17 cellular contexts compared by ENCODE assay signal in the genomic region with DNA sequence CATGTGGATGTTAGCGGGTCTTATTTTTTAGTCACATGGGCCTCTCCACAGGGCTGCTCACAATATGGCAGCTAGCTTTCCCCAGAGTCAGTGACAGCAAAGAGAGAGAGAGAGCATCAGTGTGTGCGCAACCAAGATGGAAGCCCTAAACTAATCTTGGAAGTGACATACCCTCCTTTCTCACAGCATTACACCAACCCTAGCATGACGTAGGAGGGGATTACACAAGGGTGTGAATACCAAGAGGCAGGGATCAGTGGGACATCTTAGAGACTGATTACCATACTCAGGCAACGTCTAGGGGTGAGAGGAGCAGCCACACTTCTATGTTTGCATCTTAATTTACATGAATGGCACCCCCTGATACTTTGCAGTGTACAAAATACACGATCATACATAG. TPM values are rescaled to one million over a fixed set of nuclear protein-coding genes. Genes with fewer than 3 reads are reported as not detected.
DNase-seq lines count a peak whose midpoint lies in the region; ATAC-seq and TF ChIP-seq lines count a peak whose summit lies in the region.
"Had no signal": no experiment of that assay in that cellular context is flagged by ENCODE, and none has a peak within 500 bp of the region (broad histone marks: within the 10 kb centered on the region; RNA-seq: fewer than 3 reads in every experiment).

No MANE protein-coding gene starts in this region.

- CTCF ChIA-PET in activated CD8-positive, alpha-beta T cell treated with anti-CD3 and anti-CD28 coated beads for 36 hours (lab: Charles Lee): no interaction called here

- peaks cover 20% of the 10 kb centered on the region for H3K4me1 Mint-ChIP-seq in endodermal cell
- H3K4me1 Mint-ChIP-seq in activated CD8-positive, alpha-beta T cell treated with anti-CD3 and anti-CD28 coated beads for 36 hours (ENCODE audit: low read depth): peaks cover 10% of the 10 kb centered on the region

- H2AK5ac ChIP-seq in neuronal stem cell (ENCODE audit: low read depth, low read length): no peak overlapping the region

- no peak overlapping the region for H2BK5ac ChIP-seq in neuronal stem cell (ENCODE audit: low read length)

- H2BK15ac ChIP-seq in neuronal stem cell (ENCODE audit: low read length): no peak overlapping the region

- no peak overlapping the region for H3K27ac ChIP-seq in endodermal cell (ENCODE audit: low read depth, low read length)
- no peak overlapping the region for H3K27ac ChIP-seq in neuronal stem cell (replicated peaks; ENCODE audit: low read length)
- H3K27ac ChIP-seq: BLaER1, HL-60 had no signal

- H2BK12ac ChIP-seq in neuronal stem cell (ENCODE audit: low read length): no peak overlapping the region

- no peaks in the 10 kb centered on the region for H3K79me1 ChIP-seq in neuronal stem cell (ENCODE audit: low read depth, low read length)

- intact Hi-C loops in activated CD8-positive, alpha-beta T cell treated with anti-CD3 and anti-CD28 coated beads for 36 hours (cut with micrococcal nuclease): no loop called here

- peaks cover 63% of the 10 kb centered on the region for H3K27me3 Mint-ChIP-seq in endodermal cell (ENCODE audit: insufficient read depth)
- peaks cover 18% of the 10 kb centered on the region for H3K27me3 Mint-ChIP-seq in activated CD8-positive, alpha-beta T cell treated with anti-CD3 and anti-CD28 coated beads for 36 hours

- H3K14ac ChIP-seq in neuronal stem cell (ENCODE audit: low read length): no peak overlapping the region

- H3K4me1 ChIP-seq in endodermal cell (ENCODE audit: control insufficient read depth, insufficient read depth, low read length): peaks cover 12% of the 10 kb centered on the region
- H3K4me1 ChIP-seq in neuronal stem cell (ENCODE audit: control insufficient read depth in 2 of 2, insufficient read depth in 1 of 2, low read depth in 1 of 2, low read length in 2 of 2): peaks cover 3% of the 10 kb centered on the region in 2 donors

- no peaks in the 10 kb centered on the region for H3K9me3 Mint-ChIP-seq in endodermal cell
- no peaks in the 10 kb centered on the region for H3K9me3 Mint-ChIP-seq in activated CD8-positive, alpha-beta T cell treated with anti-CD3 and anti-CD28 coated beads for 36 hours
- H3K9me3 Mint-ChIP-seq: CD8-positive, alpha-beta T cell; GM23338 had no signal

- no peak overlapping the region for H2BK120ac ChIP-seq in neuronal stem cell (ENCODE audit: low read depth, low read length)

- no peak overlapping the region for H4K91ac ChIP-seq in neuronal stem cell (ENCODE audit: low read depth, low read length, poor library complexity)

- H3K4ac ChIP-seq in neuronal stem cell (ENCODE audit: low read length): no peak overlapping the region

- H3K36me3 Mint-ChIP-seq in endodermal cell (ENCODE audit: low read depth): no peaks in the 10 kb centered on the region
- no peaks in the 10 kb centered on the region for H3K36me3 Mint-ChIP-seq in activated CD8-positive, alpha-beta T cell treated with anti-CD3 and anti-CD28 coated beads for 36 hours (ENCODE audit: low read depth)
- H3K36me3 Mint-ChIP-seq: CD14-positive monocyte had no signal

- ATAC-seq in activated CD8-positive, alpha-beta T cell treated with anti-CD3 and anti-CD28 coated beads for 36 hours: no peak
- ATAC-seq: CD8-positive, alpha-beta T cell; GM23338 had no signal

- H2AFZ ChIP-seq in neuronal stem cell (ENCODE audit: low read length): peak overlapping the region; percentile 33
- H2AFZ ChIP-seq: GM23338 had no signal

- H3K27ac Mint-ChIP-seq in endodermal cell: no peak overlapping the region
- no peak overlapping the region for H3K27ac Mint-ChIP-seq in activated CD8-positive, alpha-beta T cell treated with anti-CD3 and anti-CD28 coated beads for 36 hours
- H3K27ac Mint-ChIP-seq: CD14-positive monocyte; CD8-positive, alpha-beta T cell; GM23338 had no signal

- DNase-seq in NCI-H82 (lab: John Stamatoyannopoulos, UW) (peak; percentile 53), NCI-H82 treated with DMSO at 0.1 percent for 48 hours (lab: John Stamatoyannopoulos, UW; ENCODE audit: unreplicated experiment) (no peak), endodermal cell (peak; percentile 60), neuronal stem cell (ENCODE audit: low spot score) (no peak), NCI-H1436 treated with DMSO at 0.1 percent for 48 hours (lab: John Stamatoyannopoulos, UW) (no peak), erythroblast (lab: John Stamatoyannopoulos, UW) (no peak)
- no peak for DNase-seq in activated CD8-positive, alpha-beta T cell treated with anti-CD3 and anti-CD28 coated beads for 36 hours
- DNase-seq: 8988T; Calu3; CD8-positive, alpha-beta T cell; DMS79 treated with DMSO at 0.1 percent for 48 hours; GF-D8; HCEC 1CT had no signal

- POLR2A ChIA-PET in activated CD8-positive, alpha-beta T cell treated with anti-CD3 and anti-CD28 coated beads for 36 hours (lab: Charles Lee): no interaction called here

- H3K9me3 ChIP-seq in endodermal cell (ENCODE audit: control insufficient read depth, low read length): no peaks in the 10 kb centered on the region
- H3K9me3 ChIP-seq in neuronal stem cell (replicated peaks in 1 of 2; ENCODE audit: control insufficient read depth in 2 of 2, insufficient read depth in 1 of 2, low read depth in 1 of 2, low read length in 2 of 2): no peaks in the 10 kb centered on the region
- H3K9me3 ChIP-seq: BLaER1 had no signal

- TF ChIP-seq CTCF in endodermal cell (conservative IDR thresholded peaks at IDR 0.05): no peak
- TF ChIP-seq CTCF in activated CD8-positive, alpha-beta T cell treated with anti-CD3 and anti-CD28 coated beads for 36 hours (IDR thresholded peaks at IDR 0.05): no peak

- no peak overlapping the region for H3K4me2 ChIP-seq in neuronal stem cell (ENCODE audit: insufficient read depth, low read length, poor library complexity, severe bottlenecking)
- H3K4me2 ChIP-seq: BLaER1, GM23338 had no signal

- no peak overlapping the region for H3K18ac ChIP-seq in neuronal stem cell (ENCODE audit: low read length)

- no peak overlapping the region for H4K8ac ChIP-seq in neuronal stem cell (ENCODE audit: low read depth, low read length)

- H3K9ac ChIP-seq in endodermal cell (ENCODE audit: extremely low read depth, low read length, poor library complexity, severe bottlenecking): no peak overlapping the region
- no peak overlapping the region for H3K9ac ChIP-seq in neuronal stem cell (ENCODE audit: low read depth, low read length, poor library complexity)
- H3K9ac ChIP-seq: BLaER1 had no signal

- H3K23ac ChIP-seq in neuronal stem cell (ENCODE audit: low read depth, low read length, poor library complexity): no peak overlapping the region

- no peak overlapping the region for H3K4me3 Mint-ChIP-seq in endodermal cell
- no peak overlapping the region for H3K4me3 Mint-ChIP-seq in activated CD8-positive, alpha-beta T cell treated with anti-CD3 and anti-CD28 coated beads for 36 hours
- H3K4me3 Mint-ChIP-seq: CD14-positive monocyte; CD8-positive, alpha-beta T cell; GM23338 had no signal

- H3K27me3 ChIP-seq in endodermal cell (ENCODE audit: control insufficient read depth, insufficient read depth, low read length, poor library complexity, severe bottlenecking) (peaks cover 46% of the 10 kb centered on the region), neuronal stem cell (ENCODE audit: control insufficient read depth in 3 of 3, insufficient read depth in 3 of 3, low read depth in 1 of 3, low read length in 3 of 3) (peaks cover 0 to 45% (median 2%) of the 10 kb centered on the region in 3 experiments)

- H3K4me3 ChIP-seq in endodermal cell (ENCODE audit: low read length) (peak overlapping the region; percentile 22), neuronal stem cell (ENCODE audit: low read length in 2 of 2) (no peak overlapping the region)
- H3K4me3 ChIP-seq: BLaER1, GM23338 had no signal

- WGBS in endodermal cell (ENCODE audit: insufficient coverage in 1 of 2, insufficient read length in 1 of 2), 2 experiments: 62% methylated on average over 5 of the region's 5 CpGs; no CpG with 5 or more reads in 1 of the 2 experiments
- WGBS in neuronal stem cell (ENCODE audit: extremely low coverage in 2 of 2, insufficient read length in 2 of 2, insufficient replicate concordance in 1 of 2), 2 donors: no CpG with 5 or more reads among the region's 5 CpGs

- H3K36me3 ChIP-seq in endodermal cell (ENCODE audit: control insufficient read depth, insufficient read depth, low read length) (no peaks in the 10 kb centered on the region), neuronal stem cell (replicated peaks in 1 of 2; ENCODE audit: control insufficient read depth in 2 of 2, insufficient read depth in 2 of 2, low read length in 2 of 2) (no peaks in the 10 kb centered on the region)
- H3K36me3 ChIP-seq: BLaER1 had no signal

- TF ChIP-seq POLR2A in erythroblast (IDR thresholded peaks at IDR 0.05; ENCODE audit: low read length): no peak

RNA-seq across cellular contexts. Expression of a gene that starts 3.5 kb away (rescaled TPM):
- total RNA-seq in endodermal cell: 10 to 100 TPM; 23.2 to 34.5 TPM
- 41.5 TPM for polyA plus RNA-seq in endodermal cell (2013, experiment 1 of 2)
- polyA plus RNA-seq in endodermal cell (2013, experiment 2 of 2): 40.2 TPM
- polyA plus RNA-seq in neuronal stem cell (2013, experiment 1 of 2): 64.6 TPM
- 63.7 TPM for polyA plus RNA-seq in neuronal stem cell (2013, experiment 2 of 2)
- total RNA-seq in activated CD8-positive, alpha-beta T cell treated with anti-CD3 and anti-CD28 coated beads for 36 hours: 10 to 100 TPM; 16.5 to 23.2 TPM

Comparison
In these comparisons a context has a peak if more than half of its experiments do, and no peak if none do; other contexts are left out.
1. DNase-seq: peak in NCI-H82 (single experiment) and endodermal cell (single experiment); none in NCI-H82 treated with DMSO at 0.1 percent for 48 hours (single experiment), neuronal stem cell (single experiment), activated CD8-positive, alpha-beta T cell treated with anti-CD3 and anti-CD28 coated beads for 36 hours (single experiment), NCI-H1436 treated with DMSO at 0.1 percent for 48 hours (single experiment) and erythroblast (0 of 2).